Comparison of ENCODE assay signal across 18 cellular contexts in genomic region chr4:105243446-105243845, GRCh38.
"Had no signal": no experiment of that assay in that cellular context is flagged by ENCODE, and none has a peak within 500 bp of the region (broad histone marks: within the 10 kb centered on the region; RNA-seq: fewer than 3 reads in every experiment).

No MANE protein-coding gene starts in this region.

- FAIRE-seq: colon, frontal cortex, urothelium cell line had no signal

- DNase-seq: dorsolateral prefrontal cortex; effector CD4-positive, alpha-beta T cell; hypothalamus; left cardiac atrium; mucosa of descending colon; naive B cell; nucleus accumbens; stimulated activated CD4-positive, alpha-beta T cell treated with anti-CD3 and anti-CD28 coated beads, Interleukin-4, amount 100 ng/mL, for 4 hours; upper lobe of left lung had no signal

- H3K4me3 Mint-ChIP-seq: mesothelial cell of epicardium; naive B cell; natural killer cell treated with Interleukin-12 subunit alpha and Interleukin-12 subunit beta and Interleukin-15 and Interleukin-18, amount 100 ng/mL, for 72 hours; stimulated activated memory B cell treated with anti-CD40 and anti-IgM and Interleukin-4, amounts not matched to agents 10 μg/mL and 1 μg/mL and 100 μg/mL, for 72 hours; stimulated activated naive CD8-positive, alpha-beta T cell treated with anti-CD3 and anti-CD28 coated beads, Interleukin-15, Interleukin-2, amounts not matched to agents 100 ng/mL and 50 ng/mL, for 24 hours had no signal

- H3K27ac Mint-ChIP-seq: mesothelial cell of epicardium; natural killer cell treated with Interleukin-12 subunit alpha and Interleukin-12 subunit beta and Interleukin-15 and Interleukin-18, amount 100 ng/mL, for 72 hours; stimulated activated memory B cell treated with anti-CD40 and anti-IgM and Interleukin-4, amounts not matched to agents 10 μg/mL and 1 μg/mL and 100 μg/mL, for 72 hours had no signal

- H3K27me3 Mint-ChIP-seq: naive B cell; natural killer cell treated with Interleukin-12 subunit alpha and Interleukin-12 subunit beta and Interleukin-15 and Interleukin-18, amount 100 ng/mL, for 72 hours; stimulated activated memory B cell treated with anti-CD40 and anti-IgM and Interleukin-4, amounts not matched to agents 10 μg/mL and 1 μg/mL and 100 μg/mL, for 72 hours; stimulated activated naive CD8-positive, alpha-beta T cell treated with anti-CD3 and anti-CD28 coated beads, Interleukin-15, Interleukin-2, amounts not matched to agents 100 ng/mL and 50 ng/mL, for 24 hours had no signal

- ATAC-seq: left cardiac atrium; left lung; mucosa of descending colon; natural killer cell treated with Interleukin-12 subunit alpha and Interleukin-12 subunit beta and Interleukin-15 and Interleukin-18, amount 100 ng/mL, for 72 hours; sciatic nerve; stimulated activated memory B cell treated with anti-CD40 and anti-IgM and Interleukin-4, amounts not matched to agents 10 μg/mL and 1 μg/mL and 100 μg/mL, for 72 hours had no signal

- H3K9me3 Mint-ChIP-seq: naive B cell; natural killer cell treated with Interleukin-12 subunit alpha and Interleukin-12 subunit beta and Interleukin-15 and Interleukin-18, amount 100 ng/mL, for 72 hours; stimulated activated memory B cell treated with anti-CD40 and anti-IgM and Interleukin-4, amounts not matched to agents 10 μg/mL and 1 μg/mL and 100 μg/mL, for 72 hours; stimulated activated naive CD8-positive, alpha-beta T cell treated with anti-CD3 and anti-CD28 coated beads, Interleukin-15, Interleukin-2, amounts not matched to agents 100 ng/mL and 50 ng/mL, for 24 hours had no signal
